In genomic region chr2:132448771-132449170, GRCh38 we compare ENCODE assay signal across 8 cellular contexts. TPM values are rescaled to one million over a fixed set of nuclear protein-coding genes. Genes with fewer than 3 reads are reported as not detected.
DNase-seq lines count a peak whose midpoint lies in the region; ATAC-seq and TF ChIP-seq lines count a peak whose summit lies in the region.

No MANE protein-coding gene starts in this region.

- H3K4me1 ChIP-seq in Loucy (ENCODE audit: insufficient read depth, low read length, poor library complexity, severe bottlenecking), result no peaks in the 10 kb centered on the region

- no peaks in the 10 kb centered on the region for H3F3A ChIP-seq in Loucy (ENCODE audit: low read depth)

- H3K4me3 ChIP-seq in Loucy (ENCODE audit: low read length, poor library complexity, severe bottlenecking), result no peak overlapping the region

- H3K9ac ChIP-seq in Loucy (ENCODE audit: low read depth, low read length, poor library complexity, severe bottlenecking), result no peak overlapping the region

- peak; percentile 6 for DNase-seq in CD1c-positive myeloid dendritic cell (ENCODE audit: extremely low spot score)
- DNase-seq in medulla oblongata (ENCODE audit: extremely low spot score), result peak; percentile 27

- H3K9me2 ChIP-seq in Loucy (replicated peaks; ENCODE audit: low read depth, low read length), result no peaks in the 10 kb centered on the region

- H3K79me2 ChIP-seq in Loucy (ENCODE audit: insufficient read depth, low read length), result no peaks in the 10 kb centered on the region

- peaks cover 23% of the 10 kb centered on the region for H3K4me1 Mint-ChIP-seq in brain

- H3K36me3 Mint-ChIP-seq in brain, result no peaks in the 10 kb centered on the region

- no peak overlapping the region for H2AFZ ChIP-seq in Loucy (ENCODE audit: low read length)

- H3K27me3 Mint-ChIP-seq in brain, result no peaks in the 10 kb centered on the region

- ATAC-seq in HG02759 (IDR thresholded peaks at IDR 0.05; ENCODE audit: unreplicated experiment), result no peak
- ATAC-seq in GM21526 (IDR thresholded peaks at IDR 0.05; ENCODE audit: low FRiP score, unreplicated experiment), result no peak
- no peak for ATAC-seq in HG03439 (IDR thresholded peaks at IDR 0.05; ENCODE audit: unreplicated experiment)
- ATAC-seq in HG02763 (IDR thresholded peaks at IDR 0.05; ENCODE audit: unreplicated experiment), result no peak

- peak overlapping the region in 1 of 5 experiments; percentile 11 for H3K4me3 Mint-ChIP-seq in brain

- peak; percentile 42 for TF ChIP-seq CTCF in Loucy (conservative IDR thresholded peaks at IDR 0.05; ENCODE audit: low read length)
- TF ChIP-seq CTCF in brain (conservative IDR thresholded peaks at IDR 0.05), result peak; percentile 54 to 76

- H4K20me1 ChIP-seq in Loucy (ENCODE audit: insufficient read depth, low read length, poor library complexity, severe bottlenecking), result no peaks in the 10 kb centered on the region

- no peak overlapping the region for H3K4me2 ChIP-seq in Loucy (ENCODE audit: low read depth, low read length, poor library complexity, severe bottlenecking)

- no peaks in the 10 kb centered on the region for H3K27me3 ChIP-seq in Loucy (ENCODE audit: insufficient read depth, low read length, poor library complexity, severe bottlenecking)

- peak overlapping the region in 4 of 5 experiments; percentile 1 to 36 (median 19) for H3K27ac Mint-ChIP-seq in brain

- H3K9me3 ChIP-seq in Loucy (ENCODE audit: insufficient read depth, low read depth, low read length), result no peaks in the 10 kb centered on the region

- no peaks in the 10 kb centered on the region for H3K36me3 ChIP-seq in Loucy (ENCODE audit: insufficient read depth, low read length)

- H3K9me3 Mint-ChIP-seq in brain, result peaks cover 4 to 22% (median 11%) of the 10 kb centered on the region in 5 experiments

RNA-seq across cellular contexts. Expression of gene GPR39, which starts 32.2 kb away (rescaled TPM):
- not detected for polyA plus RNA-seq in brain (ENCODE audit: insufficient read depth, low read depth, low replicate concordance)
